13 cellular contexts compared by ENCODE assay signal in the genomic region with DNA sequence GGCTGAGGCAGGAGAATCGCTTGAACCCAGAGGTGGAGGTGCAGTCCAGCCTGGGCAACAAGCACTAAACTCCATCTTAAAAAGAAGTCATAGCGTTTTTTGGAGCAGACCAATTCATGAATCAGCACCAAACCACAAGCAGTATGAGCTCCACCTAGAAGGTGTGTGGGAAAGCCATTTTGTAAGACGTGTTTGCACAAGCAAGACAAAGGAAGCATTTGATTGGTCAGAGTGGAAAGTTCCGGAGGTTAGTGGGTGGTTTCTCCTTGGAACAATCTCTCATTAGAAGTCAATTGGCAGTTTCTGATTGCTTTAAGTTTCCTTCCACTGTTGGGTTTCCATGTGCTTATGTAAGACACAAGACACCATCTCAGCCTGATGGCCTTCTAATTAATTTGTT. TPM values are rescaled to one million over a fixed set of nuclear protein-coding genes. Genes with fewer than 3 reads are reported as not detected.
DNase-seq lines count a peak whose midpoint lies in the region; ATAC-seq and TF ChIP-seq lines count a peak whose summit lies in the region.
"Had no signal": no experiment of that assay in that cellular context is flagged by ENCODE, and none has a peak within 500 bp of the region (broad histone marks: within the 10 kb centered on the region; RNA-seq: fewer than 3 reads in every experiment).

No MANE protein-coding gene starts in this region.

- DNase-seq in HT-29 (ENCODE audit: low spot score) = peak; percentile 27
- peak; percentile 86 for DNase-seq in NOMO-1 treated with dmso at 0.1 percent for 144 hours (lab: John Stamatoyannopoulos, UW; ENCODE audit: unreplicated experiment)
- peak; percentile 97 for DNase-seq in epithelial cell of esophagus (ENCODE audit: low read depth)
- no peak for DNase-seq in posterior vena cava (ENCODE audit: low spot score)
- DNase-seq: CD8-positive, alpha-beta memory T cell; KBM-7; NCI-H187 treated with DMSO at 0.1 percent for 48 hours; NCI-H446 had no signal

- no peaks in the 10 kb centered on the region for H3K9me3 Mint-ChIP-seq in activated T-helper 17 cell treated with anti-CD3 and anti-CD28 coated beads, Interleukin-2, amount 50 U/mL, for 72 hours
- H3K9me3 Mint-ChIP-seq: CD8-positive, alpha-beta memory T cell; GM23338 had no signal

- no peak for ATAC-seq in activated T-helper 17 cell treated with anti-CD3 and anti-CD28 coated beads, Interleukin-2, amount 50 U/mL, for 72 hours (replicated peaks)
- ATAC-seq in GM21367 (IDR thresholded peaks at IDR 0.05; ENCODE audit: unreplicated experiment) = no peak
- ATAC-seq: GM23338 had no signal

- TF ChIP-seq CTCF in epithelial cell of esophagus (IDR thresholded peaks at IDR 0.05; ENCODE audit: insufficient read depth, low read depth, low read length, missing control alignments) (no peak), neutrophil (IDR thresholded peaks at IDR 0.05) (no peak)

- H3K4me3 ChIP-seq in epithelial cell of esophagus (ENCODE audit: low read length) (no peak overlapping the region), neutrophil (ENCODE audit: low read depth in 1 of 2, low read length in 1 of 2) (no peak overlapping the region)
- H3K4me3 ChIP-seq: GM23338 had no signal

- H3K27me3 Mint-ChIP-seq in activated T-helper 17 cell treated with anti-CD3 and anti-CD28 coated beads, Interleukin-2, amount 50 U/mL, for 72 hours = no peaks in the 10 kb centered on the region
- H3K27me3 Mint-ChIP-seq: B cell had no signal

- H3K36me3 ChIP-seq in neutrophil = no peaks in the 10 kb centered on the region

- peaks cover 18 to 26% of the 10 kb centered on the region in 2 experiments for H3K4me1 ChIP-seq in neutrophil (ENCODE audit: control insufficient read depth in 1 of 2, insufficient read depth in 1 of 2, low read depth in 1 of 2, low read length in 1 of 2)

- no peak overlapping the region for H3K27ac Mint-ChIP-seq in activated T-helper 17 cell treated with anti-CD3 and anti-CD28 coated beads, Interleukin-2, amount 50 U/mL, for 72 hours
- H3K27ac Mint-ChIP-seq: B cell, GM23338 had no signal

- peak overlapping the region; percentile 52 for H3K27ac ChIP-seq in neutrophil

- H3K4me1 Mint-ChIP-seq in activated T-helper 17 cell treated with anti-CD3 and anti-CD28 coated beads, Interleukin-2, amount 50 U/mL, for 72 hours = no peaks in the 10 kb centered on the region

- H3K9me3 ChIP-seq in neutrophil = no peaks in the 10 kb centered on the region

- no peaks in the 10 kb centered on the region for H3K36me3 Mint-ChIP-seq in activated T-helper 17 cell treated with anti-CD3 and anti-CD28 coated beads, Interleukin-2, amount 50 U/mL, for 72 hours (ENCODE audit: low read depth)

- H3K27me3 ChIP-seq in neutrophil = peaks cover 34% of the 10 kb centered on the region

- intact Hi-C loops in posterior vena cava (cut with DNase I) = loop anchor here (10.0 kb wide), 2 partner anchors 67 to 107 kb away; no protein-coding TSS in a partner anchor

- no peak overlapping the region for H3K4me3 Mint-ChIP-seq in activated T-helper 17 cell treated with anti-CD3 and anti-CD28 coated beads, Interleukin-2, amount 50 U/mL, for 72 hours
- H3K4me3 Mint-ChIP-seq: B cell, GM23338 had no signal

RNA-seq across cellular contexts. Expression of gene SRD5A1, which starts 5.0 kb away (rescaled TPM):
- 41.9 and 67.3 TPM in 2 replicates for total RNA-seq in HT-29 (2014; rRNA removed; shearing (Covaris generic))
- total RNA-seq in posterior vena cava = 1 to 10 TPM; 4.0 to 4.2 TPM
- 1 to 10 TPM; 8.3 to 10.0 TPM for total RNA-seq in activated T-helper 17 cell treated with anti-CD3 and anti-CD28 coated beads, Interleukin-2, amount 50 U/mL, for 72 hours

RNA-seq across cellular contexts. Expression of gene NSUN2, which starts 5.4 kb away (rescaled TPM):
- 76.7 and 83.3 TPM in 2 replicates for total RNA-seq in HT-29 (2014; rRNA removed; shearing (Covaris generic))
- 10 to 100 TPM; 31.6 to 35.2 TPM for total RNA-seq in posterior vena cava
- 100 to 1,000 TPM in 1 of 2 donors, 10 to 100 TPM in 1; 61.2 to 128 TPM for total RNA-seq in activated T-helper 17 cell treated with anti-CD3 and anti-CD28 coated beads, Interleukin-2, amount 50 U/mL, for 72 hours
